In the genomic region with DNA sequence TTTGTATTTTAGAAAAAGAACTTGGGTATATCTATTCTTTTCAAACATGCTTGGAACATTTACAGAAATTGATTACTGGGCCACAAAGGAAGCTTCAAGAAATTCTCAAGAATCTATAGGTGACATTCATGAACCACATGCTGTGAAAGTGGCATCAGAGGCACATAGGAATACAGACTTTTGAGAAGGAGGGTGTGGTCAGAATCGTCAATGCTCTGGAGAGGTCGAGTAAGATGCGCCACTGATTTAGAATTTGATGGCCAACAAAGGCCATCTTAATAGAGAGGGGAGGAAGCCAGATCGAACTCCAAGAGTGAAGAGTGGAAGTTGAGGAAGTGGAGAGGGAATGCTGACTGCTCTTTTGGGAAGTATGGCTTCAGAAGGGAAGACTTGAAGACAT, we compare ENCODE assay signal across 18 cellular contexts. TPM values are rescaled to one million over a fixed set of nuclear protein-coding genes. Genes with fewer than 3 reads are reported as not detected.
DNase-seq lines count a peak whose midpoint lies in the region; ATAC-seq and TF ChIP-seq lines count a peak whose summit lies in the region.
"Had no signal": no experiment of that assay in that cellular context is flagged by ENCODE, and none has a peak within 500 bp of the region (broad histone marks: within the 10 kb centered on the region; RNA-seq: fewer than 3 reads in every experiment).

No MANE protein-coding gene starts in this region.

- ATAC-seq in activated CD8-positive, alpha-beta T cell treated with anti-CD3 and anti-CD28 coated beads, Interleukin-2, amount 10 ng/mL, durations not matched to agents 7 days and 5 days = no peak
- no peak for ATAC-seq in naive thymus-derived CD8-positive, alpha-beta T cell
- no peak for ATAC-seq in GM18505 (IDR thresholded peaks at IDR 0.05; ENCODE audit: unreplicated experiment)
- ATAC-seq: lower lobe of right lung had no signal

- H3K9me3 Mint-ChIP-seq in Caco-2 (ENCODE audit: unreplicated experiment) = peaks cover 13% of the 10 kb centered on the region
- peaks cover 3% of the 10 kb centered on the region for H3K9me3 Mint-ChIP-seq in activated CD8-positive, alpha-beta T cell treated with anti-CD3 and anti-CD28 coated beads, Interleukin-2, amount 10 ng/mL, durations not matched to agents 7 days and 5 days (ENCODE audit: insufficient read depth)
- no peaks in the 10 kb centered on the region for H3K9me3 Mint-ChIP-seq in naive thymus-derived CD8-positive, alpha-beta T cell

- no TSS peak for BruUV-seq in Caco-2 (replicated peaks; lab: Mats Ljungman, UMichigan)

- H3K4me3 ChIP-seq in Caco-2 (ENCODE audit: low read depth, low read length) (no peak overlapping the region), prostate gland (no peak overlapping the region), breast epithelium (no peak overlapping the region)
- H3K4me3 ChIP-seq: colonic mucosa, lower lobe of right lung had no signal

- H3K27me3 ChIP-seq in Caco-2 (replicated peaks; ENCODE audit: control insufficient read depth, insufficient read depth, low read length) (no peaks in the 10 kb centered on the region), prostate gland (replicated peaks; ENCODE audit: insufficient read depth) (no peaks in the 10 kb centered on the region), breast epithelium (no peaks in the 10 kb centered on the region)
- H3K27me3 ChIP-seq: colonic mucosa had no signal

- peaks cover 26% of the 10 kb centered on the region for H3K4me1 Mint-ChIP-seq in Caco-2 (ENCODE audit: low read depth, unreplicated experiment)
- peaks cover 79% of the 10 kb centered on the region for H3K4me1 Mint-ChIP-seq in activated CD8-positive, alpha-beta T cell treated with anti-CD3 and anti-CD28 coated beads, Interleukin-2, amount 10 ng/mL, durations not matched to agents 7 days and 5 days (ENCODE audit: low read depth)
- H3K4me1 Mint-ChIP-seq in naive thymus-derived CD8-positive, alpha-beta T cell = peaks cover 37 to 77% (median 61%) of the 10 kb centered on the region in 4 donors

- H3K4me3 Mint-ChIP-seq in Caco-2 (ENCODE audit: unreplicated experiment) = no peak overlapping the region
- no peak overlapping the region for H3K4me3 Mint-ChIP-seq in activated CD8-positive, alpha-beta T cell treated with anti-CD3 and anti-CD28 coated beads, Interleukin-2, amount 10 ng/mL, durations not matched to agents 7 days and 5 days
- peak overlapping the region in 8 of 10 donors; percentile 32 to 68 (median 58) for H3K4me3 Mint-ChIP-seq in naive thymus-derived CD8-positive, alpha-beta T cell

- DNase-seq in activated CD8-positive, alpha-beta memory T cell treated with anti-CD3 and anti-CD28 coated beads for 24 hours = peak; percentile 43
- no peak for DNase-seq in activated CD8-positive, alpha-beta memory T cell treated with anti-CD3 and anti-CD28 coated beads, Interleukin-2, amount 50 U/mL, for 48 hours
- DNase-seq in Caco-2 (no peak), prostate gland (ENCODE audit: low spot score) (no peak), breast epithelium (ENCODE audit: low spot score in 2 of 2) (no peak)
- peak; percentile 17 for DNase-seq in activated CD8-positive, alpha-beta T cell treated with anti-CD3 and anti-CD28 coated beads, Interleukin-2, amount 10 ng/mL, durations not matched to agents 7 days and 5 days
- no peak for DNase-seq in naive thymus-derived CD8-positive, alpha-beta T cell
- DNase-seq: activated gamma-delta T cell; C1 segment of cervical spinal cord; colonic mucosa; DMS153; Karpas-422; lower lobe of right lung; NCI-H2029 treated with DMSO at 0.1 percent for 48 hours; NK-92 treated with Interleukin-12 subunit alpha and Interleukin-12 subunit beta, amount 100 ng/mL, for 24 hours; SK-N-SH had no signal

- H3K36me3 Mint-ChIP-seq in Caco-2 (ENCODE audit: insufficient read depth, unreplicated experiment) = peaks cover 17% of the 10 kb centered on the region
- H3K36me3 Mint-ChIP-seq in activated CD8-positive, alpha-beta T cell treated with anti-CD3 and anti-CD28 coated beads, Interleukin-2, amount 10 ng/mL, durations not matched to agents 7 days and 5 days (ENCODE audit: low read depth) = peaks cover 27% of the 10 kb centered on the region
- no peaks in the 10 kb centered on the region for H3K36me3 Mint-ChIP-seq in naive thymus-derived CD8-positive, alpha-beta T cell

- no peak for TF ChIP-seq CTCF in Caco-2 (IDR thresholded peaks at IDR 0.05; ENCODE audit: insufficient read depth in 1 of 2, low read depth in 1 of 2, low read length in 1 of 2, severe bottlenecking in 1 of 2, unreplicated experiment in 1 of 2)
- TF ChIP-seq CTCF in prostate gland (IDR thresholded peaks at IDR 0.05) = no peak
- no peak for TF ChIP-seq CTCF in breast epithelium (IDR thresholded peaks at IDR 0.05)

- H3K4me1 ChIP-seq in Caco-2 (peaks cover 29% of the 10 kb centered on the region), prostate gland (replicated peaks) (no peaks in the 10 kb centered on the region), breast epithelium (peaks cover 0 to 4% of the 10 kb centered on the region in 2 donors)

- H3K36me3 ChIP-seq in Caco-2 (ENCODE audit: control insufficient read depth, insufficient read depth, low read length) (no peaks in the 10 kb centered on the region), prostate gland (no peaks in the 10 kb centered on the region), breast epithelium (no peaks in the 10 kb centered on the region)
- H3K36me3 ChIP-seq: colonic mucosa, lower lobe of right lung had no signal

- CTCF ChIA-PET in Caco-2 (lab: Charles Lee) = no interaction called here
- CTCF ChIA-PET in activated CD8-positive, alpha-beta T cell treated with anti-CD3 and anti-CD28 coated beads, Interleukin-2, amount 10 ng/mL, durations not matched to agents 7 days and 5 days (lab: Charles Lee) = interaction anchor here (4.9 kb wide), 1 partner anchor 37 kb away, joined by 30 read pairs; no protein-coding TSS in a partner anchor

- H3K9me3 ChIP-seq in Caco-2 (no peaks in the 10 kb centered on the region), prostate gland (no peaks in the 10 kb centered on the region), breast epithelium (no peaks in the 10 kb centered on the region)
- H3K9me3 ChIP-seq: colonic mucosa, lower lobe of right lung, SK-N-SH had no signal

- no peak overlapping the region for H3K27ac ChIP-seq in prostate gland
- no peak overlapping the region for H3K27ac ChIP-seq in breast epithelium
- H3K27ac ChIP-seq: colonic mucosa, lower lobe of right lung, parathyroid adenoma had no signal

- POLR2A ChIA-PET in Caco-2 (lab: Charles Lee) = no interaction called here
- POLR2A ChIA-PET in activated CD8-positive, alpha-beta T cell treated with anti-CD3 and anti-CD28 coated beads, Interleukin-2, amount 10 ng/mL, durations not matched to agents 7 days and 5 days (lab: Charles Lee) = no interaction called here
- POLR2A ChIA-PET in naive thymus-derived CD8-positive, alpha-beta T cell (lab: Charles Lee) = interaction anchor here (2.5 to 5.3 kb wide), 2 partner anchors 31 to 36 kb away, joined by 10 to 54 read pairs; no protein-coding TSS in a partner anchor

- intact Hi-C loops in Caco-2 (cut with micrococcal nuclease; ENCODE audit: unreplicated experiment) (no loop called here), prostate gland (cut with DNase I) (no loop called here), breast epithelium (cut with DNase I; ENCODE audit: low total_unique reads) (no loop called here)

- WGBS in prostate gland = 93% methylated on average over 4 of the region's 4 CpGs

- no peak for TF ChIP-seq POLR2A in prostate gland (IDR thresholded peaks at IDR 0.05)
- no peak for TF ChIP-seq POLR2A in breast epithelium (IDR thresholded peaks at IDR 0.05)
- no peak for TF ChIP-seq POLR2A in GM18505 (IDR thresholded peaks at IDR 0.05; ENCODE audit: borderline replicate concordance, extremely low read depth, insufficient read depth, insufficient read length)

- no peaks in the 10 kb centered on the region for H3K27me3 Mint-ChIP-seq in Caco-2 (ENCODE audit: insufficient read depth, unreplicated experiment)
- no peaks in the 10 kb centered on the region for H3K27me3 Mint-ChIP-seq in activated CD8-positive, alpha-beta T cell treated with anti-CD3 and anti-CD28 coated beads, Interleukin-2, amount 10 ng/mL, durations not matched to agents 7 days and 5 days (ENCODE audit: low read depth)
- no peaks in the 10 kb centered on the region for H3K27me3 Mint-ChIP-seq in naive thymus-derived CD8-positive, alpha-beta T cell

- H3K27ac Mint-ChIP-seq in Caco-2 (ENCODE audit: unreplicated experiment) = peak overlapping the region; percentile 39
- peak overlapping the region; percentile 81 for H3K27ac Mint-ChIP-seq in activated CD8-positive, alpha-beta T cell treated with anti-CD3 and anti-CD28 coated beads, Interleukin-2, amount 10 ng/mL, durations not matched to agents 7 days and 5 days
- H3K27ac Mint-ChIP-seq in naive thymus-derived CD8-positive, alpha-beta T cell = peak overlapping the region in 9 of 10 donors; percentile 57 to 95 (median 84)

RNA-seq across cellular contexts. Expression of gene NSMCE1, which starts 3.5 kb away (rescaled TPM):
- total RNA-seq in Caco-2 (2022) (33.4 and 37.0 TPM in 2 replicates), prostate gland (10 to 100 TPM; 55.4 to 71.7 TPM), breast epithelium (10 to 100 TPM; 32.4 to 54.6 (median 51.8) TPM)
- total RNA-seq in activated CD8-positive, alpha-beta T cell treated with anti-CD3 and anti-CD28 coated beads, Interleukin-2, amount 10 ng/mL, durations not matched to agents 7 days and 5 days = 10 to 100 TPM; 87.3 to 94.9 TPM
- total RNA-seq in naive thymus-derived CD8-positive, alpha-beta T cell = 10 to 100 TPM; 81.8 to 85.0 TPM
- polyA plus RNA-seq in naive thymus-derived CD8-positive, alpha-beta T cell = 100 to 1,000 TPM; 177 to 209 (median 185) TPM

RNA-seq across cellular contexts. Expression of gene IL4R, which starts 41.7 kb away (rescaled TPM):
- total RNA-seq in Caco-2 (2022) = 32.6 and 34.4 TPM in 2 replicates
- total RNA-seq in activated CD8-positive, alpha-beta T cell treated with anti-CD3 and anti-CD28 coated beads, Interleukin-2, amount 10 ng/mL, durations not matched to agents 7 days and 5 days = 100 to 1,000 TPM; 231 to 237 TPM
- 100 to 1,000 TPM; 117 to 120 TPM for total RNA-seq in naive thymus-derived CD8-positive, alpha-beta T cell
- 10 to 100 TPM; 18.8 to 49.4 (median 34.7) TPM for polyA plus RNA-seq in naive thymus-derived CD8-positive, alpha-beta T cell
- total RNA-seq in prostate gland = 10 to 100 TPM; 30.7 to 89.2 TPM
- 10 to 100 TPM; 18.7 to 53.4 (median 51.8) TPM for total RNA-seq in breast epithelium

Comparison
In these comparisons a context has a peak if more than half of its experiments do, and no peak if none do; other contexts are left out.
1. DNase-seq: peak in activated CD8-positive, alpha-beta memory T cell treated with anti-CD3 and anti-CD28 coated beads for 24 hours (single experiment) and activated CD8-positive, alpha-beta T cell treated with anti-CD3 and anti-CD28 coated beads, Interleukin-2, amount 10 ng/mL, durations not matched to agents 7 days and 5 days (single experiment); none in activated CD8-positive, alpha-beta memory T cell treated with anti-CD3 and anti-CD28 coated beads, Interleukin-2, amount 50 U/mL, for 48 hours (single experiment), Caco-2 (0 of 2), naive thymus-derived CD8-positive, alpha-beta T cell (0 of 10), prostate gland (single experiment) and breast epithelium (0 of 2).
2. H3K4me3 Mint-ChIP-seq: peak in naive thymus-derived CD8-positive, alpha-beta T cell (8 of 10); none in Caco-2 (single experiment) and activated CD8-positive, alpha-beta T cell treated with anti-CD3 and anti-CD28 coated beads, Interleukin-2, amount 10 ng/mL, durations not matched to agents 7 days and 5 days (single experiment).
3. Peak in every context shown above with its lines, with median percentiles within 50 percentile points of each other: H3K27ac Mint-ChIP-seq.